10 cellular contexts compared by ENCODE assay signal in the genomic region with DNA sequence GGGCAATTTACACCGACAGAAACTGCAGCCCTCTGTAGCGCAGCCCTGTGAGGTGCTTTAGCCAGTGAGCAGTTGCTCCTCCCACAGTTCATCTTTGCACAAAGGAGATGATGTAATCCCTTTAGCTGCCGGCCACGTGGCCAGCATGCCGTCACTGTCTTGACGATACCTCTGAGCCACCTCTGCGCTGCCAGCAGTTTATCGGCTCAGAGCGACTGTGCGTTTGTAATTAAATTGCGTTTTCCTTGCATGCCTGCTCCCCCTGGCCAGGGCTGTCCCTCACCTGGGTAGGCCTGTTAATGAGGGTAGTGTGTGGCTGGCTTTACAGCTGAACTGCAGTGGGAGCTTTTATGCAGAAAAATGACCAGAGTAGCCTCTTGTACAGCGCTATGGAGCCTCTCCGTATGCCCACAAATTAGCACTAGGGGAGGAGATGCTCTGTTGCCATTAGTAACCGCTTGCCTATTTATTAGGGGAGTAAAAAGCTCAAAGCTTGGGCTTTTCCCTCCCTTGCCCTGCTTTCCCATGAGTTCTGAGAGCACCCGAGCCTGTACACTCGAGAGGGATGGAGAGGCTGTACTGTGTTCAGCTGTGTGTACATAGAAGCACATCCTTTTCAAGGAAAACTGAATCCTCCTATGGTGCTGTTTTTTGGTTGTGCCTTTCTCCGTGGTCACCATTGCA.
A peak's percentile ranks its signal among the peaks of the same experiment; 100 is the strongest.
DNase-seq lines count a peak whose midpoint lies in the region; ATAC-seq, FAIRE-seq and TF ChIP-seq lines count a peak whose summit lies in the region.
"Had no signal": no experiment of that assay in that cellular context is flagged by ENCODE, and none has a peak within 500 bp of the region (broad histone marks: within the 10 kb centered on the region; RNA-seq: fewer than 3 reads in every experiment).

No MANE protein-coding gene starts in this region.

- H3K27ac ChIP-seq in IMR-90 (ENCODE audit: insufficient read depth, low read length) (peak overlapping the region; percentile 44), small intestine (ENCODE audit: low read depth in 1 of 2, low read length in 1 of 2) (peak overlapping the region in 1 of 2 donors; percentile 9)

- H3K4me3 Mint-ChIP-seq in progenitor cell of endocrine pancreas (ENCODE audit: low read depth), result no peak overlapping the region
- H3K4me3 Mint-ChIP-seq: activated naive CD4-positive, alpha-beta T cell treated with anti-CD3 and anti-CD28 coated beads, Interleukin-2, amount 50 U/mL, for 24 hours; stimulated activated naive CD8-positive, alpha-beta T cell treated with anti-CD3 and anti-CD28 coated beads, Interleukin-15, Interleukin-2, amounts not matched to agents 100 ng/mL and 50 ng/mL, for 24 hours had no signal

- H3K9me1 ChIP-seq in IMR-90 (ENCODE audit: insufficient read depth, low read length), result peaks cover 46% of the 10 kb centered on the region

- FAIRE-seq in small intestine (lab: Jason Lieb, UNC), result no peak

- H2BK120ac ChIP-seq in IMR-90 (ENCODE audit: low read depth, low read length), result peak overlapping the region; percentile 3; the same call in 1 of the 2 replicates

- peaks cover 3% of the 10 kb centered on the region for H3K9me3 Mint-ChIP-seq in progenitor cell of endocrine pancreas (ENCODE audit: low read depth)
- H3K9me3 Mint-ChIP-seq: activated naive CD4-positive, alpha-beta T cell treated with anti-CD3 and anti-CD28 coated beads, Interleukin-2, amount 50 U/mL, for 24 hours had no signal

- no peak overlapping the region; the same call in 1 of the 2 replicates for H3K9ac ChIP-seq in IMR-90 (ENCODE audit: low read depth, low read length)

- DNase-seq in DMS 273 (lab: John Stamatoyannopoulos, UW; ENCODE audit: unreplicated experiment), result peak; percentile 96
- peak; percentile 86 for DNase-seq in IMR-90
- peak; percentile 96 for DNase-seq in SK-N-DZ (ENCODE audit: low spot score)
- DNase-seq in glomerular visceral epithelial cell (ENCODE audit: extremely low spot score), result peak; percentile 77
- DNase-seq in progenitor cell of endocrine pancreas (ENCODE audit: low spot score, unreplicated experiment), result no peak
- no peak for DNase-seq in small intestine

- WGBS in IMR-90 (ENCODE audit: extremely low coverage in 2 of 2, insufficient read length in 1 of 2), 2 experiments, result 40% methylated on average over 4 of the region's 17 CpGs; no CpG with 5 or more reads in 1 of the 2 experiments
- WGBS in small intestine, 3 donors, result 54 to 68% (median 67%) methylated on average over 17 of the region's 17 CpGs

- H3K36me3 ChIP-seq in IMR-90 (ENCODE audit: control insufficient read depth, insufficient read depth, low read length), result peaks cover 20% of the 10 kb centered on the region
- no peaks in the 10 kb centered on the region for H3K36me3 ChIP-seq in small intestine (ENCODE audit: control insufficient read depth in 2 of 2, insufficient read depth in 2 of 2, low read length in 2 of 2)

- peak overlapping the region; percentile 48; the same call in 1 of the 2 replicates for H3K4me2 ChIP-seq in IMR-90 (ENCODE audit: low read depth, low read length)

- peaks cover 98% of the 10 kb centered on the region for H4K20me1 ChIP-seq in IMR-90 (ENCODE audit: insufficient read depth, low read length)

- intact Hi-C loops in IMR-90 (cut with micrococcal nuclease), result no loop called here

- peaks cover 0 to 57% of the 10 kb centered on the region in 2 experiments; a peak in 2 of 4 replicates for H3K79me1 ChIP-seq in IMR-90 (ENCODE audit: low read depth in 1 of 2, low read length in 2 of 2)

- H3K27me3 Mint-ChIP-seq in progenitor cell of endocrine pancreas, result no peaks in the 10 kb centered on the region
- H3K27me3 Mint-ChIP-seq: stimulated activated naive CD8-positive, alpha-beta T cell treated with anti-CD3 and anti-CD28 coated beads, Interleukin-15, Interleukin-2, amounts not matched to agents 100 ng/mL and 50 ng/mL, for 24 hours had no signal

- no TSS peak for BruUV-seq in IMR-90 (replicated peaks; lab: Mats Ljungman, UMichigan)

- H2AK5ac ChIP-seq in IMR-90 (ENCODE audit: low read depth, low read length), result peak overlapping the region; percentile 78

- peak overlapping the region; percentile 19 for H3K23ac ChIP-seq in IMR-90 (ENCODE audit: low read depth, low read length)

- peak overlapping the region; percentile 12 for H2BK5ac ChIP-seq in IMR-90 (ENCODE audit: low read depth, low read length, poor library complexity, severe bottlenecking)

- peak overlapping the region; percentile 33; the same call in 1 of the 2 replicates for H3K56ac ChIP-seq in IMR-90 (ENCODE audit: extremely low read depth, insufficient read depth, low read length)

- CTCF ChIA-PET in IMR-90 (lab: Yijun Ruan, JAX), result no interaction called here

- TF ChIP-seq RAD21 in IMR-90 (IDR thresholded peaks at IDR 0.05; ENCODE audit: low read length), result no peak

- peak overlapping the region; percentile 67 for H4K91ac ChIP-seq in IMR-90 (ENCODE audit: insufficient read depth, low read depth, low read length)

- peak overlapping the region; percentile 17; the same call in 1 of the 2 replicates for H3K14ac ChIP-seq in IMR-90 (replicated peaks; ENCODE audit: low read depth, low read length)

- in situ Hi-C loops in IMR-90 (cut with MboI; ENCODE audit: low sequenced_read_pairs), result no loop called here

- peak; percentile 69 for ATAC-seq in IMR-90 (ENCODE audit: low read depth)
- no peak for ATAC-seq in HG03025 (IDR thresholded peaks at IDR 0.05; ENCODE audit: low FRiP score, unreplicated experiment)
- ATAC-seq in HG03457 (IDR thresholded peaks at IDR 0.05; ENCODE audit: unreplicated experiment), result no peak

- peaks cover 2% of the 10 kb centered on the region for H3K36me3 Mint-ChIP-seq in progenitor cell of endocrine pancreas (ENCODE audit: insufficient read depth)
- H3K36me3 Mint-ChIP-seq: activated naive CD4-positive, alpha-beta T cell treated with anti-CD3 and anti-CD28 coated beads, Interleukin-2, amount 50 U/mL, for 24 hours had no signal

- peak overlapping the region; percentile 38 to 60; a peak in 3 of 4 replicates for H4K8ac ChIP-seq in IMR-90 (ENCODE audit: low read depth in 2 of 2, low read length in 2 of 2)

- H3K27ac Mint-ChIP-seq in progenitor cell of endocrine pancreas, result peak overlapping the region; percentile 18
- H3K27ac Mint-ChIP-seq: activated naive CD4-positive, alpha-beta T cell treated with anti-CD3 and anti-CD28 coated beads, Interleukin-2, amount 50 U/mL, for 24 hours; stimulated activated naive CD8-positive, alpha-beta T cell treated with anti-CD3 and anti-CD28 coated beads, Interleukin-15, Interleukin-2, amounts not matched to agents 100 ng/mL and 50 ng/mL, for 24 hours had no signal

- dilution Hi-C loops in IMR-90 (cut with HindIII; ENCODE audit: low sequenced_read_pairs, unreplicated experiment), result no loop called here

- TF ChIP-seq CTCF in IMR-90 (conservative IDR thresholded peaks at IDR 0.05; ENCODE audit: low read depth, low read length), result no peak
- no peak for TF ChIP-seq CTCF in progenitor cell of endocrine pancreas (IDR thresholded peaks at IDR 0.05; ENCODE audit: unreplicated experiment)

- peaks cover 50% of the 10 kb centered on the region for H3K4me1 ChIP-seq in IMR-90 (ENCODE audit: control insufficient read depth, insufficient read depth, low read length)
- peaks cover 1 to 4% of the 10 kb centered on the region in 2 donors for H3K4me1 ChIP-seq in small intestine (ENCODE audit: control insufficient read depth in 2 of 2, insufficient read depth in 1 of 2, low read depth in 1 of 2, low read length in 1 of 2)

- peak overlapping the region; percentile 11; the same call in 2 of the 3 replicates for H2BK15ac ChIP-seq in IMR-90 (ENCODE audit: low read depth, low read length)

- H4K5ac ChIP-seq in IMR-90 (ENCODE audit: low read depth, low read length), result 0 out of 2 replicates have a peak overlapping the region, but pooled peaks have one; percentile 1

- TF ChIP-seq POLR2A in IMR-90 (IDR thresholded peaks at IDR 0.05; ENCODE audit: low read depth, low read length), result no peak

- H3K4ac ChIP-seq in IMR-90 (ENCODE audit: low read depth, low read length), result peak overlapping the region; percentile 71

- H3K27me3 ChIP-seq in IMR-90 (ENCODE audit: control insufficient read depth, insufficient read depth, low read length), result no peaks in the 10 kb centered on the region
- H3K27me3 ChIP-seq in small intestine (ENCODE audit: control insufficient read depth in 2 of 2, insufficient read depth in 2 of 2, low read length in 2 of 2), result no peaks in the 10 kb centered on the region

- POLR2A ChIA-PET in IMR-90 (lab: Charles Lee; ENCODE audit: unreplicated experiment), result no interaction called here

- H3K9me3 ChIP-seq in IMR-90 (ENCODE audit: control insufficient read depth, insufficient read depth, low read length) (no peaks in the 10 kb centered on the region), small intestine (ENCODE audit: control insufficient read depth, low read depth) (no peaks in the 10 kb centered on the region)

- no peak overlapping the region for H2AFZ ChIP-seq in IMR-90 (replicated peaks; ENCODE audit: low read length, poor library complexity)

- peaks cover 8% of the 10 kb centered on the region for H3K4me1 Mint-ChIP-seq in progenitor cell of endocrine pancreas (ENCODE audit: low read depth)
- H3K4me1 Mint-ChIP-seq: activated naive CD4-positive, alpha-beta T cell treated with anti-CD3 and anti-CD28 coated beads, Interleukin-2, amount 50 U/mL, for 24 hours had no signal

- no peak overlapping the region for H2AK9ac ChIP-seq in IMR-90 (replicated peaks; ENCODE audit: low read depth, low read length, poor library complexity)

- H2BK20ac ChIP-seq in IMR-90 (ENCODE audit: low read depth, low read length), result 0 out of 2 replicates have a peak overlapping the region, but pooled peaks have one; percentile 8

- H3K18ac ChIP-seq in IMR-90 (ENCODE audit: low read depth, low read length), result peak overlapping the region; percentile 12; the same call in 1 of the 2 replicates

- no peak overlapping the region for H3K4me3 ChIP-seq in IMR-90 (ENCODE audit: insufficient read depth, low read depth, low read length)
- H3K4me3 ChIP-seq in small intestine (ENCODE audit: low read depth in 1 of 2, low read length in 2 of 2), result no peak overlapping the region

TF ChIP-seq in IMR-90, 13 proteins besides CTCF, POLR2A, EP300 and RAD21 (continues in another document):
- TF ChIP-seq CEBPB (IDR thresholded peaks at IDR 0.05; ENCODE audit: low read depth, low read length), result peak; percentile 89
- TF ChIP-seq RCOR1 (IDR thresholded peaks at IDR 0.05; ENCODE audit: insufficient replicate concordance, low read length), result no peak
- TF ChIP-seq MXI1 (IDR thresholded peaks at IDR 0.05; ENCODE audit: borderline replicate concordance, low read depth, low read length), result peak; percentile 71; the same call in 1 of the 2 replicates
- no peak for TF ChIP-seq SMC3 (IDR thresholded peaks at IDR 0.05; ENCODE audit: low read depth, low read length)
- no peak for TF ChIP-seq MAZ (IDR thresholded peaks at IDR 0.05; ENCODE audit: borderline replicate concordance, low read depth, low read length)
- no peak for TF ChIP-seq FOS (IDR thresholded peaks at IDR 0.05; ENCODE audit: low read depth, low read length)
- TF ChIP-seq BHLHE40 (IDR thresholded peaks at IDR 0.05; ENCODE audit: low read depth, low read length), result no peak

Comparison
In these comparisons a context has a peak if more than half of its experiments do, and no peak if none do; other contexts are left out.
1. DNase-seq: peak in DMS 273 (single experiment), IMR-90 (single experiment), SK-N-DZ (single experiment) and glomerular visceral epithelial cell (single experiment); none in progenitor cell of endocrine pancreas (single experiment) and small intestine (single experiment).